11 cellular contexts compared by ENCODE assay signal in the genomic region with DNA sequence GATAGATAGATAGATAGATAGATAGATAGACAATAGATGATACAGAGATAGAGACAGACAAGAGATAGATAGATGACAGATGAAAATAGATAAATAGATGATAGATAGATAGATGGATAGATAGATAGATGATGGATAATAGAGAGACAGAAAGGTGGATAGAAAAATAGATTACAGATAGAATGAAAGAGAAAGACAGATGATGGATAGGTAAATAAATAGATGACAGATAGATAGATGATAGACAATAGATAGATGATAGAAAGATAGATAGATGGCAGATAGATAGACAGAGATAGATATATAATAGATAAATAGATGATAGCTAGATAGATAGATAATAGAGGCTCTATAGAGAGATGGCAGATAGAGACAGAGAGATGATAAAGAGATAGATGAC.
"Had no signal": no experiment of that assay in that cellular context is flagged by ENCODE, and none has a peak within 500 bp of the region (broad histone marks: within the 10 kb centered on the region; RNA-seq: fewer than 3 reads in every experiment).

No MANE protein-coding gene starts in this region.

- H3K9me3 Mint-ChIP-seq: GM23338, H9 had no signal

- H3K4me2 ChIP-seq: GM23338 had no signal

- H2AFZ ChIP-seq: GM23248, GM23338 had no signal

- H3K9ac ChIP-seq: GM23248 had no signal

- H3K4me1 ChIP-seq: HAP-1 had no signal

- ATAC-seq: GM23338, HCT116 had no signal

- H3K36me3 ChIP-seq: HAP-1 had no signal

- H3K4me3 Mint-ChIP-seq: GM23338, H9, HFFc6 had no signal

- FAIRE-seq: H1, H54 had no signal

- DNase-seq: GM23248, GOT3, H7, H9, HCEC 1CT, HFFc6 had no signal

- H3K27ac Mint-ChIP-seq: GM23338, H9, HFFc6 had no signal

- H3K27ac ChIP-seq: GM23248 had no signal

- H3K9me3 ChIP-seq: HAP-1 had no signal

- H3K4me3 ChIP-seq: GM23248, GM23338, HAP-1 had no signal
